In the genomic region with DNA sequence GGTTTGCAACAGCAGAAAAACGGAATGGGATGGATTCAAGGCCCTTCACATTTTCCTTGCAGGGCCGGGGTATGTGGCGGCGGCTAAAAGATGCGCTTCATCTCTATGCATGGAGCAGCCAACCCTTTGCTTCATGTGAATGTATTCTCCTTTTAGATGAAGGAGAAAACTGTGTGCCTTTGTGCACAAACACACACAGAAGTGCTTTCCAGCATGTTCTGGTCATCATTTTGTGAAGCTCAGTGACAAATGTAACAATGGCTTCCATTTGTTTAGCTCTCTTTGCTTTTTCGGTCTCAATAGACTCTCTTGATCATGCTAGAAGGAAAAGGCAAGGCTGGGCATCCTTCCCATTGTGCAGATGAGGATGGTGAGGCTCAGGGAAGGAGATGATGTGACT, we compare ENCODE assay signal across 20 cellular contexts.
"Had no signal": no experiment of that assay in that cellular context is flagged by ENCODE, and none has a peak within 500 bp of the region (broad histone marks: within the 10 kb centered on the region; RNA-seq: fewer than 3 reads in every experiment).

No MANE protein-coding gene starts in this region.

- H3K9me3 Mint-ChIP-seq: central memory CD8-positive, alpha-beta T cell had no signal

- H3K27ac Mint-ChIP-seq: natural killer cell treated with Interleukin-12 subunit alpha and Interleukin-12 subunit beta and Interleukin-15 and Interleukin-18, amount 100 ng/mL, for 72 hours; stimulated activated naive B cell treated with anti-CD40 and anti-IgM and Interleukin-4, amounts not matched to agents 10 μg/mL and 1 μg/mL and 100 μg/mL, for 72 hours; stimulated activated naive CD8-positive, alpha-beta T cell treated with anti-CD3 and anti-CD28 coated beads, Interleukin-15, amount 100 ng/mL, for 72 hours had no signal

- H3K4me1 Mint-ChIP-seq: central memory CD8-positive, alpha-beta T cell; stimulated activated naive B cell treated with anti-CD40 and anti-IgM and Interleukin-4, amounts not matched to agents 10 μg/mL and 1 μg/mL and 100 μg/mL, for 72 hours; stimulated activated naive CD8-positive, alpha-beta T cell treated with anti-CD3 and anti-CD28 coated beads, Interleukin-15, amount 100 ng/mL, for 72 hours had no signal

- H3K36me3 ChIP-seq: neutrophil, right atrium auricular region, sigmoid colon, thoracic aorta, transverse colon had no signal

- H3K9me3 ChIP-seq: neutrophil, thoracic aorta, transverse colon had no signal

- H3K4me3 Mint-ChIP-seq: central memory CD8-positive, alpha-beta T cell; natural killer cell treated with Interleukin-12 subunit alpha and Interleukin-12 subunit beta and Interleukin-15 and Interleukin-18, amount 100 ng/mL, for 72 hours; stimulated activated naive B cell treated with anti-CD40 and anti-IgM and Interleukin-4, amounts not matched to agents 10 μg/mL and 1 μg/mL and 100 μg/mL, for 72 hours; stimulated activated naive CD8-positive, alpha-beta T cell treated with anti-CD3 and anti-CD28 coated beads, Interleukin-15, amount 100 ng/mL, for 72 hours had no signal

- ATAC-seq: left colon; left ventricle myocardium superior; natural killer cell treated with Interleukin-12 subunit alpha and Interleukin-12 subunit beta and Interleukin-15 and Interleukin-18, amount 100 ng/mL, for 72 hours; stimulated activated naive B cell treated with anti-CD40 and anti-IgM and Interleukin-4, amounts not matched to agents 10 μg/mL and 1 μg/mL and 100 μg/mL, for 72 hours; stimulated activated naive CD8-positive, alpha-beta T cell treated with anti-CD3 and anti-CD28 coated beads, Interleukin-15, amount 100 ng/mL, for 72 hours had no signal

- H3K4me1 ChIP-seq: right atrium auricular region, sigmoid colon, transverse colon had no signal

- H2AFZ ChIP-seq: hepatocyte had no signal

- H3K27ac ChIP-seq: dorsolateral prefrontal cortex, hepatocyte, neutrophil, right atrium auricular region, sigmoid colon, skin epidermis, thoracic aorta, transverse colon had no signal

- FAIRE-seq: frontal cortex had no signal

- DNase-seq: cortex of kidney; dorsolateral prefrontal cortex; effector CD8-positive, alpha-beta T cell; left colon; left ventricle myocardium superior; posterior cingulate gyrus; sigmoid colon; stimulated activated CD4-positive, alpha-beta T cell treated with anti-CD3 and anti-CD28 coated beads, Interleukin-2, amount 100 ng/mL, for 24 hours; stimulated activated CD4-positive, alpha-beta T cell treated with anti-CD3 and anti-CD28 coated beads, Interleukin-4, amount 100 ng/mL, for 4 hours; stimulated activated naive B cell treated with anti-CD40 and anti-IgM and Interleukin-4, amounts not matched to agents 10 μg/mL and 1 μg/mL and 100 μg/mL, for 72 hours; stimulated activated naive CD8-positive, alpha-beta T cell treated with anti-CD3 and anti-CD28 coated beads, Interleukin-15, amount 100 ng/mL, for 72 hours; transverse colon had no signal

- H3K79me2 ChIP-seq: hepatocyte had no signal

- H3K36me3 Mint-ChIP-seq: stimulated activated naive B cell treated with anti-CD40 and anti-IgM and Interleukin-4, amounts not matched to agents 10 μg/mL and 1 μg/mL and 100 μg/mL, for 72 hours had no signal

- H3K4me3 ChIP-seq: dorsolateral prefrontal cortex, hepatocyte, right atrium auricular region, sigmoid colon, skin epidermis, thoracic aorta, transverse colon had no signal

- H3K4me2 ChIP-seq: hepatocyte had no signal
